In the genomic region with DNA sequence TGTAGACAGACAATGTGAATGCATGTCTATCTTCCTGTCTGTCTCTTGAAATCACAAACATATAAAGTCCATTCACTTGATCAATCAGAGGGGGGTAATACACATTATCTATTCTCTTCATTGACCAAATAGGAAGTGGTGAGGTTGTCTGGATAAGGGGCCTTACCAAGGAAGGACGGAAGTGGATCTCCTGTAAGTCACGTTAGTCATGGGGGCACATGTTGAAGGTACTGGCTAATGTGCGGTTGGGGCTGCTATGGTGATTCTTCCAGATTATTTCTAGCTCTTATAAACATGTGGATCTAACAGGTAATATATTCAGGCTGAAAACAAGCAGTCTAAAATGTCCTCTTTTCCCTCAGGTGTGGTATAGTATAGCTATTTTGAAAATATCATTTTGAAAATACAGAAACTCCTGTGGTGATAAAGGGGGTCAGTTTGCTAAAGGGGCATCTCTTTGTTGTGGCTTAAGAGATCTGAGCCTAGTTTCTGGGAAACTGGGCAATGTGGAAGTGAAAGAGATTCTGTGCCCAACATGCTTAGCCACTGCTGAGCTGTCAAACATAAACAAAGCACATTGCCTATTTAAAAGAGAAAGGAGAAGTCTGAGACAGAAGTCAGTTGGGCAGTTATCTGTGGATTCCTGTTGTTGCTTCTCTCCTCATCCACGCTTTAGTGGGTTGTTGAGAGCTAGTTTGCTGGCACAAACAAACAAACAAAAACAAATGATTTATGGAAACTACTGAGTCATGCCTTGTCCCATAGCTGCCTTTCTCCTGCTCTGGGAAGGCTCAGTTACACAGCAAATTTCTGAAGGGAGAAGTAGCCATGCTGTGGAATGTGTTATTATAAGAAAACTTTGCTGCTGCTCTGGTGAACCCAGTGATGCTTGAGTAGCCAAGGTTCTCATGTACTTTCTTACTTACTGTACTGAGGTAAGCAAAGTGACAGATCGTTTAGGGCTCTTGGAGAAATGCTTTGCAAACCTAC, we compare ENCODE assay signal across 8 cellular contexts.
A peak's percentile ranks its signal among the peaks of the same experiment; 100 is the strongest.
DNase-seq lines count a peak whose midpoint lies in the region; ATAC-seq and TF ChIP-seq lines count a peak whose summit lies in the region.

No MANE protein-coding gene starts in this region.

- no peaks in the 10 kb centered on the region for H4K20me1 ChIP-seq in smooth muscle cell (ENCODE audit: low read depth)
- no peaks in the 10 kb centered on the region for H4K20me1 ChIP-seq in mammary epithelial cell (ENCODE audit: insufficient read depth, low read length)

- H3K27ac ChIP-seq in smooth muscle cell (ENCODE audit: low read depth) = peak overlapping the region; percentile 46
- no peak overlapping the region for H3K27ac ChIP-seq in mammary epithelial cell (ENCODE audit: insufficient read depth, low read depth, low read length)

- peak overlapping the region; percentile 64 for H3K4me2 ChIP-seq in smooth muscle cell
- H3K4me2 ChIP-seq in mammary epithelial cell (ENCODE audit: insufficient read depth, low read depth, low read length) = no peak overlapping the region

- TF ChIP-seq CTCF in smooth muscle cell (IDR thresholded peaks at IDR 0.05; ENCODE audit: borderline replicate concordance, insufficient read depth, poor library complexity, severe bottlenecking) (no peak), mammary epithelial cell (conservative IDR thresholded peaks at IDR 0.05 in 1 of 2, IDR thresholded peaks at IDR 0.05 in 1 of 2; ENCODE audit: extremely low read depth in 1 of 2, insufficient read depth in 1 of 2, low read depth in 1 of 2, low read length in 2 of 2) (no peak)

- no peaks in the 10 kb centered on the region for H3K36me3 Mint-ChIP-seq in activated naive CD8-positive, alpha-beta T cell treated with anti-CD3 and anti-CD28 coated beads, Interleukin-2, amount 50 U/mL, for 24 hours (ENCODE audit: low read depth)
- H3K36me3 Mint-ChIP-seq in activated naive CD4-positive, alpha-beta T cell treated with anti-CD3 and anti-CD28 coated beads, Interleukin-2, amount 10 ng/mL, durations not matched to agents 7 days and 5 days = no peaks in the 10 kb centered on the region

- H2AFZ ChIP-seq in smooth muscle cell (ENCODE audit: low read depth) (peak overlapping the region; percentile 88), mammary epithelial cell (ENCODE audit: low read depth, low read length) (no peak overlapping the region)

- no peaks in the 10 kb centered on the region for H3K79me2 ChIP-seq in smooth muscle cell (ENCODE audit: low read depth)
- H3K79me2 ChIP-seq in mammary epithelial cell (ENCODE audit: insufficient read depth, low read length) = no peaks in the 10 kb centered on the region

- H3K27me3 ChIP-seq in smooth muscle cell (ENCODE audit: low read depth) (no peaks in the 10 kb centered on the region), mammary epithelial cell (ENCODE audit: insufficient read depth, low read length) (no peaks in the 10 kb centered on the region)

- H3K4me3 ChIP-seq in smooth muscle cell (no peak overlapping the region), mammary epithelial cell (replicated peaks in 1 of 3; ENCODE audit: insufficient read depth in 1 of 3, low read depth in 2 of 3, low read length in 3 of 3) (no peak overlapping the region)

- H3K9me3 ChIP-seq in smooth muscle cell (replicated peaks; ENCODE audit: low read depth) (no peaks in the 10 kb centered on the region), mammary epithelial cell (replicated peaks; ENCODE audit: insufficient read depth, low read length) (no peaks in the 10 kb centered on the region)

- H3K27me3 Mint-ChIP-seq in activated naive CD8-positive, alpha-beta T cell treated with anti-CD3 and anti-CD28 coated beads, Interleukin-2, amount 50 U/mL, for 24 hours = no peaks in the 10 kb centered on the region
- H3K27me3 Mint-ChIP-seq in activated naive CD4-positive, alpha-beta T cell treated with anti-CD3 and anti-CD28 coated beads, Interleukin-2, amount 10 ng/mL, durations not matched to agents 7 days and 5 days = no peaks in the 10 kb centered on the region

- peaks cover 13% of the 10 kb centered on the region for H3K9me3 Mint-ChIP-seq in activated naive CD8-positive, alpha-beta T cell treated with anti-CD3 and anti-CD28 coated beads, Interleukin-2, amount 50 U/mL, for 24 hours
- H3K9me3 Mint-ChIP-seq in activated naive CD4-positive, alpha-beta T cell treated with anti-CD3 and anti-CD28 coated beads, Interleukin-2, amount 10 ng/mL, durations not matched to agents 7 days and 5 days = peaks cover 6% of the 10 kb centered on the region

- peaks cover 22% of the 10 kb centered on the region for H3K4me1 Mint-ChIP-seq in activated naive CD8-positive, alpha-beta T cell treated with anti-CD3 and anti-CD28 coated beads, Interleukin-2, amount 50 U/mL, for 24 hours
- no peaks in the 10 kb centered on the region for H3K4me1 Mint-ChIP-seq in activated naive CD4-positive, alpha-beta T cell treated with anti-CD3 and anti-CD28 coated beads, Interleukin-2, amount 10 ng/mL, durations not matched to agents 7 days and 5 days

- ATAC-seq in GM19463 (IDR thresholded peaks at IDR 0.05; ENCODE audit: unreplicated experiment) (peak; percentile 89), HG03378 (IDR thresholded peaks at IDR 0.05; ENCODE audit: unreplicated experiment) (peak; percentile 95)
- ATAC-seq in activated naive CD8-positive, alpha-beta T cell treated with anti-CD3 and anti-CD28 coated beads, Interleukin-2, amount 50 U/mL, for 24 hours = peak; percentile 49

- 74% methylated on average over 5 of the region's 5 CpGs for WGBS in smooth muscle cell (ENCODE audit: low lambda C conversion rate)
- WGBS in mammary epithelial cell (ENCODE audit: low coverage, missing lambda C conversion rate) = 71% methylated on average over 4 of the region's 5 CpGs

- CTCF ChIA-PET in activated naive CD4-positive, alpha-beta T cell treated with anti-CD3 and anti-CD28 coated beads, Interleukin-2, amount 10 ng/mL, durations not matched to agents 7 days and 5 days (lab: Charles Lee) = interaction anchor here (1.1 kb wide), 1 partner anchor 10 kb away, joined by 3 read pairs; no protein-coding TSS in a partner anchor
- CTCF ChIA-PET in mammary epithelial cell (lab: Charles Lee; ENCODE audit: low non-redundant PET) = no interaction called here

- H3K27ac Mint-ChIP-seq in activated naive CD8-positive, alpha-beta T cell treated with anti-CD3 and anti-CD28 coated beads, Interleukin-2, amount 50 U/mL, for 24 hours = peak overlapping the region; percentile 74
- H3K27ac Mint-ChIP-seq in activated naive CD4-positive, alpha-beta T cell treated with anti-CD3 and anti-CD28 coated beads, Interleukin-2, amount 10 ng/mL, durations not matched to agents 7 days and 5 days = no peak overlapping the region

- dilution Hi-C loops in mammary epithelial cell (cut with HindIII; ENCODE audit: low sequenced_read_pairs) = no loop called here

- H3K36me3 ChIP-seq in smooth muscle cell (ENCODE audit: low read depth) (no peaks in the 10 kb centered on the region), mammary epithelial cell (ENCODE audit: insufficient read depth, low read length) (no peaks in the 10 kb centered on the region)

- peak; percentile 88 for DNase-seq in CD1c-positive myeloid dendritic cell (ENCODE audit: extremely low spot score)
- DNase-seq in activated naive CD8-positive, alpha-beta T cell treated with anti-CD3 and anti-CD28 coated beads, Interleukin-2, amount 50 U/mL, for 24 hours = no peak
- DNase-seq in smooth muscle cell (lab: John Stamatoyannopoulos, UW; ENCODE audit: unreplicated experiment) = no peak
- DNase-seq in activated naive CD4-positive, alpha-beta T cell treated with anti-CD3 and anti-CD28 coated beads, Interleukin-2, amount 10 ng/mL, durations not matched to agents 7 days and 5 days = no peak
- no peak for DNase-seq in mammary epithelial cell
- no peak for DNase-seq in stimulated activated naive CD4-positive, alpha-beta T cell (lab: John Stamatoyannopoulos, UW)

- in situ Hi-C loops in mammary epithelial cell (cut with MboI; ENCODE audit: low sequenced_read_pairs in 2 of 2) = no loop called here

- intact Hi-C loops in mammary epithelial cell (cut with micrococcal nuclease) = no loop called here

- H3K4me3 Mint-ChIP-seq in activated naive CD8-positive, alpha-beta T cell treated with anti-CD3 and anti-CD28 coated beads, Interleukin-2, amount 50 U/mL, for 24 hours = peak overlapping the region; percentile 19
- no peak overlapping the region for H3K4me3 Mint-ChIP-seq in activated naive CD4-positive, alpha-beta T cell treated with anti-CD3 and anti-CD28 coated beads, Interleukin-2, amount 10 ng/mL, durations not matched to agents 7 days and 5 days

- no peaks in the 10 kb centered on the region for H3F3A ChIP-seq in smooth muscle cell (ENCODE audit: low read depth)

- H3K4me1 ChIP-seq in smooth muscle cell (ENCODE audit: low read depth) (no peaks in the 10 kb centered on the region), mammary epithelial cell (ENCODE audit: insufficient read depth, low read length) (no peaks in the 10 kb centered on the region)

- H3K9ac ChIP-seq in smooth muscle cell (ENCODE audit: low read depth) (no peak overlapping the region), mammary epithelial cell (ENCODE audit: insufficient read depth, low read length) (no peak overlapping the region)

- BruUV-seq in mammary epithelial cell (replicated peaks; lab: Mats Ljungman, UMichigan) = no TSS peak
